Comparison of ENCODE assay signal across 19 cellular contexts in genomic region chr3:123153124-123153523, GRCh38. TPM values are rescaled to one million over a fixed set of nuclear protein-coding genes. Genes with fewer than 3 reads are reported as not detected.
DNase-seq lines count a peak whose midpoint lies in the region; ATAC-seq and TF ChIP-seq lines count a peak whose summit lies in the region.
"Had no signal": no experiment of that assay in that cellular context is flagged by ENCODE, and none has a peak within 500 bp of the region (broad histone marks: within the 10 kb centered on the region; RNA-seq: fewer than 3 reads in every experiment).

No MANE protein-coding gene starts in this region.

- H3K4me2 ChIP-seq in neural progenitor cell: peak overlapping the region; percentile 44

- H3K9me3 Mint-ChIP-seq in neural progenitor cell: no peaks in the 10 kb centered on the region
- H3K9me3 Mint-ChIP-seq: HFFc6, WTC11 had no signal

- H4K20me1 ChIP-seq in neural progenitor cell (ENCODE audit: low read depth): peaks cover 13% of the 10 kb centered on the region

- DNase-seq in NCI-H82 (lab: John Stamatoyannopoulos, UW) (peak; percentile 56), NCI-H82 treated with DMSO at 0.1 percent for 48 hours (lab: John Stamatoyannopoulos, UW; ENCODE audit: unreplicated experiment) (no peak), neural progenitor cell (ENCODE audit: low spot score) (no peak), NCI-H446 treated with DMSO at 0.1 percent for 48 hours (lab: John Stamatoyannopoulos, UW) (no peak), HAP-1 (ENCODE audit: low spot score in 2 of 2) (no peak)
- DNase-seq: 8988T; activated effector memory CD4-positive, alpha-beta T cell treated with anti-CD3 and anti-CD28 coated beads, Interleukin-2, amount 50 U/mL, for 16 hours; DMS79 treated with DMSO at 0.1 percent for 48 hours; HFFc6; mesenchymal stem cell; stimulated activated CD4-positive, alpha-beta T cell treated with anti-CD3 and anti-CD28 coated beads, Interleukin-4, amount 100 ng/mL, for 24 hours had no signal

- H3F3A ChIP-seq in neural progenitor cell (ENCODE audit: low read depth): peaks cover 9% of the 10 kb centered on the region

- no peaks in the 10 kb centered on the region for H3K79me2 ChIP-seq in neural progenitor cell (ENCODE audit: low read depth)

- no peak overlapping the region for H3K27ac ChIP-seq in VCaP
- H3K27ac ChIP-seq in neural progenitor cell: no peak overlapping the region
- H3K27ac ChIP-seq: C4-2B, colonic mucosa, epithelial cell of prostate had no signal

- in situ Hi-C loops in HAP-1 (cut with MboI; ENCODE audit: low sequenced_read_pairs): no loop called here

- peaks cover 27% of the 10 kb centered on the region for H3K36me3 Mint-ChIP-seq in neural progenitor cell

- peak overlapping the region; percentile 56 for H3K4me3 Mint-ChIP-seq in neural progenitor cell
- H3K4me3 Mint-ChIP-seq: HFFc6, WTC11 had no signal

- H3K4me3 ChIP-seq in neural progenitor cell: no peak overlapping the region
- no peak overlapping the region for H3K4me3 ChIP-seq in HAP-1
- H3K4me3 ChIP-seq: colonic mucosa, tibial nerve had no signal

- H3K9me3 ChIP-seq in neural progenitor cell (ENCODE audit: low read depth) (no peaks in the 10 kb centered on the region), HAP-1 (no peaks in the 10 kb centered on the region)
- H3K9me3 ChIP-seq: colonic mucosa, tibial nerve had no signal

- no peaks in the 10 kb centered on the region for H3K36me3 ChIP-seq in neural progenitor cell
- peaks cover 29% of the 10 kb centered on the region for H3K36me3 ChIP-seq in HAP-1 (replicated peaks)

- ATAC-seq in HG03432 (IDR thresholded peaks at IDR 0.05; ENCODE audit: unreplicated experiment): peak; percentile 62
- ATAC-seq in HG03439 (IDR thresholded peaks at IDR 0.05; ENCODE audit: unreplicated experiment): no peak
- ATAC-seq: WTC11 had no signal

- H3K27me3 ChIP-seq in neural progenitor cell: no peaks in the 10 kb centered on the region
- H3K27me3 ChIP-seq in HAP-1 (ENCODE audit: low read depth): no peaks in the 10 kb centered on the region
- H3K27me3 ChIP-seq: colonic mucosa, tibial nerve had no signal

- no peak overlapping the region for H2AFZ ChIP-seq in neural progenitor cell (replicated peaks)

- TF ChIP-seq CTCF in VCaP (conservative IDR thresholded peaks at IDR 0.05): 0 out of 2 replicates have a peak, but pooled peaks have one; percentile 18
- no peak for TF ChIP-seq CTCF in neural progenitor cell (IDR thresholded peaks at IDR 0.05)

- peaks cover 6% of the 10 kb centered on the region for H3K27me3 Mint-ChIP-seq in neural progenitor cell (ENCODE audit: insufficient read depth, low read depth)

- peaks cover 74% of the 10 kb centered on the region for H3K4me1 Mint-ChIP-seq in neural progenitor cell
- H3K4me1 Mint-ChIP-seq: WTC11 had no signal

- H3K27ac Mint-ChIP-seq in neural progenitor cell: peak overlapping the region; percentile 90
- H3K27ac Mint-ChIP-seq: HFFc6 had no signal

- H3K4me1 ChIP-seq in neural progenitor cell (peaks cover 35% of the 10 kb centered on the region), HAP-1 (no peaks in the 10 kb centered on the region)
- H3K4me1 ChIP-seq: colonic mucosa, tibial nerve had no signal

- no peak overlapping the region for H3K9ac ChIP-seq in neural progenitor cell

RNA-seq across cellular contexts. Expression of gene SEC22A, which starts 48.6 kb away (rescaled TPM):
- total RNA-seq in neural progenitor cell (ENCODE audit: low replicate concordance): 25.8 and 26.4 TPM in 2 replicates
